In the genomic region with DNA sequence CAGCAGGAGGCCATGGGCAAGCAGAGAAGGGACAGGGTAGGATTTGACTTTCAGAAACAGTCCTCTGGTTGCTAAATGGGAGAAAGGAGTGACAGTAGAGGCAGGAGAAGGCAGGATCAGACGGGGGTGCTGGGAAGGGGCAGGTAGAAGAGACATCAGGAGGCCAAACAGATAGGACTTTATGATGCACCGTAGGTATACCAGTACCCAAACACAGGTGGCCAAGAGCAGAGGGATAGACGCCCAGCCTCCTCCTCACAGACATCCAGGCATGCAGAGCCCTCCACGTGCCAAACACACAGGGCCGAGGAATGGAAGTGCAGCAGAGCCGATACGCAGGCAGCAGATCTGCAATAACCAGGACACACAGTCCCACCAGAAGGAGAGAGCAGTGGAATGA, we compare ENCODE assay signal across 20 cellular contexts. TPM values are rescaled to one million over a fixed set of nuclear protein-coding genes. Genes with fewer than 3 reads are reported as not detected.
DNase-seq lines count a peak whose midpoint lies in the region; ATAC-seq and TF ChIP-seq lines count a peak whose summit lies in the region.
"Had no signal": no experiment of that assay in that cellular context is flagged by ENCODE, and none has a peak within 500 bp of the region (broad histone marks: within the 10 kb centered on the region; RNA-seq: fewer than 3 reads in every experiment).

No MANE protein-coding gene starts in this region.

- 72% methylated on average over 7 of the region's 7 CpGs for WGBS in suprapubic skin

- no peaks in the 10 kb centered on the region for H4K20me1 ChIP-seq in HCT116 (ENCODE audit: insufficient read depth)

- peak overlapping the region; percentile 86; the same call in 1 of the 2 replicates for H3K27ac ChIP-seq in HCT116 (ENCODE audit: low read depth, low read length)
- peak overlapping the region; percentile 84 for H3K27ac ChIP-seq in muscle layer of duodenum (ENCODE audit: low read length)
- peak overlapping the region; percentile 96 for H3K27ac ChIP-seq in suprapubic skin
- H3K27ac ChIP-seq: HL-60, KMS-11, SK-N-MC had no signal

- peak overlapping the region; percentile 98; the same call in 1 of the 2 replicates for H3K4me2 ChIP-seq in HCT116 (ENCODE audit: low read length)
- H3K4me2 ChIP-seq: KMS-11 had no signal

- H3K4me3 Mint-ChIP-seq in dendritic cell treated with granulocyte-macrophage colony-stimulating factor and Interleukin-4, amounts not matched to agents 40 ng/mL and 50 ng/mL, for 4 days: no peak overlapping the region
- H3K4me3 Mint-ChIP-seq: immature natural killer cell had no signal

- peak overlapping the region; percentile 40 for H3K27ac Mint-ChIP-seq in dendritic cell treated with granulocyte-macrophage colony-stimulating factor and Interleukin-4, amounts not matched to agents 40 ng/mL and 50 ng/mL, for 4 days
- H3K27ac Mint-ChIP-seq: immature natural killer cell had no signal

- ATAC-seq in HCT116: no peak
- ATAC-seq: stimulated activated naive B cell treated with anti-CD40 and anti-IgM and Interleukin-4, amounts not matched to agents 10 μg/mL and 1 μg/mL and 100 μg/mL, for 72 hours had no signal

- H3K79me2 ChIP-seq in HCT116 (ENCODE audit: insufficient read depth, low read length): peaks cover 35% of the 10 kb centered on the region

- POLR2A ChIA-PET in HCT116 (lab: Charles Lee): no interaction called here
- POLR2A ChIA-PET in HEK293T (lab: Yijun Ruan, JAX): no interaction called here

- no peak for TF ChIP-seq RAD21 in HCT116 (IDR thresholded peaks at IDR 0.05; ENCODE audit: low read depth)

- no peaks in the 10 kb centered on the region for H3K27me3 ChIP-seq in HCT116 (ENCODE audit: insufficient read depth, low read length)
- no peaks in the 10 kb centered on the region for H3K27me3 ChIP-seq in muscle layer of duodenum (ENCODE audit: low read depth, low read length)
- H3K27me3 ChIP-seq in suprapubic skin: no peaks in the 10 kb centered on the region

- peaks cover 17 to 65% of the 10 kb centered on the region in 2 experiments for H3K4me1 ChIP-seq in HCT116 (ENCODE audit: control insufficient read depth in 1 of 2, insufficient read depth in 2 of 2, low read length in 2 of 2)
- peaks cover 0 to 31% of the 10 kb centered on the region in 2 donors for H3K4me1 ChIP-seq in muscle layer of duodenum (ENCODE audit: control insufficient read depth in 1 of 2, insufficient read depth in 2 of 2, low read length in 2 of 2)
- H3K4me1 ChIP-seq in suprapubic skin: peaks cover 55% of the 10 kb centered on the region

- RAD21 ChIA-PET in HCT116 (lab: Charles Lee; ENCODE audit: low non-redundant PET in 1 of 2, low total read pairs in 2 of 2, uncharacterized antibody in 2 of 2, unreplicated experiment in 2 of 2): no interaction called here

- no peak overlapping the region for H3K4me3 ChIP-seq in HCT116 (replicated peaks in 1 of 2; ENCODE audit: low read depth in 1 of 2, low read length in 2 of 2)
- no peak overlapping the region for H3K4me3 ChIP-seq in muscle layer of duodenum (ENCODE audit: low read depth in 1 of 2, low read length in 2 of 2)
- no peak overlapping the region for H3K4me3 ChIP-seq in suprapubic skin
- H3K4me3 ChIP-seq: SK-N-MC had no signal

- H3K36me3 ChIP-seq in HCT116 (ENCODE audit: control insufficient read depth in 1 of 2, insufficient read depth in 2 of 2, low read length in 2 of 2) (peaks cover 0 to 10% of the 10 kb centered on the region in 2 experiments; a peak in 1 of 4 replicates), muscle layer of duodenum (ENCODE audit: control insufficient read depth in 1 of 2, insufficient read depth in 2 of 2, low read length in 2 of 2) (peaks cover 0 to 7% of the 10 kb centered on the region in 2 donors), suprapubic skin (peaks cover 13% of the 10 kb centered on the region)

- TF ChIP-seq POLR2A in HCT116 (IDR thresholded peaks at IDR 0.05; ENCODE audit: borderline replicate concordance, extremely low read depth, insufficient read depth, insufficient read length) (no peak), suprapubic skin (IDR thresholded peaks at IDR 0.05) (no peak)

- no peak for DNase-seq in HCT116 (ENCODE audit: low read depth, low spot score)
- DNase-seq in suprapubic skin (ENCODE audit: low spot score in 2 of 2): no peak
- DNase-seq in EL: no peak
- DNase-seq in UCSD-AML1 (lab: John Stamatoyannopoulos, UW; ENCODE audit: unreplicated experiment): no peak
- no peak for DNase-seq in amniotic stem cell (lab: John Stamatoyannopoulos, UW)
- no peak for DNase-seq in HEK293T (ENCODE audit: extremely low spot score)
- DNase-seq: activated effector memory CD4-positive, alpha-beta T cell treated with Interleukin-2 at 50 U/mL for 16 hours; AML-193; aorta; DMS153; effector CD8-positive, alpha-beta T cell; immature natural killer cell; NCI-H1417 treated with DMSO at 0.1 percent for 48 hours; NCI-H446 treated with DMSO at 0.1 percent for 48 hours; stimulated activated naive B cell treated with anti-CD40 and anti-IgM and Interleukin-4, amounts not matched to agents 10 μg/mL and 1 μg/mL and 100 μg/mL, for 72 hours had no signal

- no peaks in the 10 kb centered on the region for H3K9me3 Mint-ChIP-seq in dendritic cell treated with granulocyte-macrophage colony-stimulating factor and Interleukin-4, amounts not matched to agents 40 ng/mL and 50 ng/mL, for 4 days
- H3K9me3 Mint-ChIP-seq: immature natural killer cell; stimulated activated naive B cell treated with anti-CD40 and anti-IgM and Interleukin-4, amounts not matched to agents 10 μg/mL and 1 μg/mL and 100 μg/mL, for 72 hours had no signal

- no TSS peak for BruUV-seq in HCT116 (replicated peaks; lab: Mats Ljungman, UMichigan)

- no peak overlapping the region for H2AFZ ChIP-seq in HCT116 (ENCODE audit: low read depth, low read length, poor library complexity, severe bottlenecking)

- H3K27me3 Mint-ChIP-seq in dendritic cell treated with granulocyte-macrophage colony-stimulating factor and Interleukin-4, amounts not matched to agents 40 ng/mL and 50 ng/mL, for 4 days: peaks cover 60% of the 10 kb centered on the region

- no peaks in the 10 kb centered on the region for H3K36me3 Mint-ChIP-seq in dendritic cell treated with granulocyte-macrophage colony-stimulating factor and Interleukin-4, amounts not matched to agents 40 ng/mL and 50 ng/mL, for 4 days (ENCODE audit: low read depth)
- H3K36me3 Mint-ChIP-seq: immature natural killer cell; stimulated activated naive B cell treated with anti-CD40 and anti-IgM and Interleukin-4, amounts not matched to agents 10 μg/mL and 1 μg/mL and 100 μg/mL, for 72 hours had no signal

- no peak overlapping the region for H3K9ac ChIP-seq in HCT116 (ENCODE audit: low read length)
- H3K9ac ChIP-seq: KMS-11 had no signal

- TF ChIP-seq EP300 in suprapubic skin (IDR thresholded peaks at IDR 0.05): no peak

- intact Hi-C loops in HCT116 (cut with micrococcal nuclease): no loop called here
- intact Hi-C loops in dendritic cell treated with granulocyte-macrophage colony-stimulating factor and Interleukin-4, amounts not matched to agents 40 ng/mL and 50 ng/mL, for 4 days (cut with micrococcal nuclease): no loop called here

- CTCF ChIA-PET in HCT116 (lab: Charles Lee): no interaction called here
- CTCF ChIA-PET in HEK293T (lab: Yijun Ruan, JAX): no interaction called here

- peaks cover 42% of the 10 kb centered on the region for H3K4me1 Mint-ChIP-seq in dendritic cell treated with granulocyte-macrophage colony-stimulating factor and Interleukin-4, amounts not matched to agents 40 ng/mL and 50 ng/mL, for 4 days (ENCODE audit: low read depth)
- H3K4me1 Mint-ChIP-seq: immature natural killer cell had no signal

- TF ChIP-seq CTCF in HCT116 (IDR thresholded peaks at IDR 0.05 in 2 of 3, conservative IDR thresholded peaks at IDR 0.05 in 1 of 3; ENCODE audit: borderline replicate concordance in 1 of 3, insufficient read depth in 1 of 3, low read depth in 2 of 3, low read length in 2 of 3) (no peak), suprapubic skin (IDR thresholded peaks at IDR 0.05) (no peak)

- H3K9me2 ChIP-seq in HCT116 (ENCODE audit: insufficient read depth): no peaks in the 10 kb centered on the region

- H3K9me3 ChIP-seq in HCT116 (ENCODE audit: control insufficient read depth in 1 of 2, insufficient read depth in 1 of 2, low read depth in 1 of 2, low read length in 2 of 2) (no peaks in the 10 kb centered on the region), muscle layer of duodenum (ENCODE audit: control insufficient read depth in 1 of 2, low read length in 2 of 2) (no peaks in the 10 kb centered on the region), suprapubic skin (no peaks in the 10 kb centered on the region)

TF ChIP-seq in HCT116, 20 proteins besides CTCF, POLR2A, EP300 and RAD21 (continues in another document):
- TF ChIP-seq SIN3A (IDR thresholded peaks at IDR 0.05; ENCODE audit: low read depth) (no peak), EGR1 (IDR thresholded peaks at IDR 0.05; ENCODE audit: low read depth) (no peak), ZFX (IDR thresholded peaks at IDR 0.05) (no peak), SRF (IDR thresholded peaks at IDR 0.05; ENCODE audit: low read depth) (no peak), FOSL1 (IDR thresholded peaks at IDR 0.05; ENCODE audit: low read depth) (no peak), POLR2AphosphoS5 (IDR thresholded peaks at IDR 0.05; ENCODE audit: low read depth, low read length) (no peak), EZH2 (IDR thresholded peaks at IDR 0.05) (no peak), YY1 (IDR thresholded peaks at IDR 0.05; ENCODE audit: extremely low read depth, insufficient replicate concordance, low read depth, low read length) (no peak), JUND (IDR thresholded peaks at IDR 0.05) (no peak), EZH2phosphoT487 (IDR thresholded peaks at IDR 0.05; ENCODE audit: borderline replicate concordance) (no peak)

TF ChIP-seq in HEK293T, 16 proteins besides CTCF, POLR2A, EP300 and RAD21 (continues in another document):
- TF ChIP-seq CTBP1 (IDR thresholded peaks at IDR 0.05; ENCODE audit: borderline replicate concordance) (no peak), ELF4 (IDR thresholded peaks at IDR 0.05) (no peak), L3MBTL2 (conservative IDR thresholded peaks at IDR 0.05) (no peak), LEF1 (IDR thresholded peaks at IDR 0.05; ENCODE audit: borderline replicate concordance) (no peak)
- TF ChIP-seq, protein P1, sequence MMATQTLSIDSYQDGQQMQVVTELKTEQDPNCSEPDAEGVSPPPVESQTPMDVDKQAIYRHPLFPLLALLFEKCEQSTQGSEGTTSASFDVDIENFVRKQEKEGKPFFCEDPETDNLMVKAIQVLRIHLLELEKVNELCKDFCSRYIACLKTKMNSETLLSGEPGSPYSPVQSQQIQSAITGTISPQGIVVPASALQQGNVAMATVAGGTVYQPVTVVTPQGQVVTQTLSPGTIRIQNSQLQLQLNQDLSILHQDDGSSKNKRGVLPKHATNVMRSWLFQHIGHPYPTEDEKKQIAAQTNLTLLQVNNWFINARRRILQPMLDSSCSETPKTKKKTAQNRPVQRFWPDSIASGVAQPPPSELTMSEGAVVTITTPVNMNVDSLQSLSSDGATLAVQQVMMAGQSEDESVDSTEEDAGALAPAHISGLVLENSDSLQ (IDR thresholded peaks at IDR 0.05): no peak

RNA-seq across cellular contexts. Expression of a gene that starts 1.3 kb away (rescaled TPM):
- 47.4 TPM for total RNA-seq in HCT116 (2021; ENCODE audit: unreplicated experiment)
- 48.4 and 49.6 TPM in 2 replicates for polyA plus RNA-seq in HCT116 (2012)
- 10 to 100 TPM; 18.2 to 35.8 (median 28.3) TPM for total RNA-seq in suprapubic skin

RNA-seq across cellular contexts. Expression of a gene that starts 24.7 kb away (rescaled TPM):
- total RNA-seq in HCT116 (2021; ENCODE audit: unreplicated experiment) (17.6 TPM), suprapubic skin (1 to 10 TPM; 1.8 to 6.5 (median 2.5) TPM)
- 21.8 TPM in 2 replicates for polyA plus RNA-seq in HCT116 (2012)

RNA-seq across cellular contexts. Expression of a gene that starts 46.4 kb away (rescaled TPM):
- total RNA-seq in HCT116 (2021; ENCODE audit: unreplicated experiment) (201 TPM), suprapubic skin (100 to 1,000 TPM; 140 to 213 (median 188) TPM)
- 122 and 130 TPM in 2 replicates for polyA plus RNA-seq in HCT116 (2012)
